In genomic region chr1:2412395-2412772, GRCh38 we compare ENCODE assay signal across 8 cellular contexts. TPM values are rescaled to one million over a fixed set of nuclear protein-coding genes. Genes with fewer than 3 reads are reported as not detected.
A peak's percentile ranks its signal among the peaks of the same experiment; 100 is the strongest.
DNase-seq lines count a peak whose midpoint lies in the region; ATAC-seq and TF ChIP-seq lines count a peak whose summit lies in the region.

Gene PEX10 (minus strand): TSS chr1:2412564. CDS start chr1:2412502, 62 bp downstream.

- peak; percentile 95 to 98 for ATAC-seq in natural killer cell treated with Interleukin-12 subunit alpha and Interleukin-12 subunit beta and Interleukin-15 and Interleukin-18, amount 100 ng/mL, for 72 hours

- peak; percentile 91 for DNase-seq in ELF-1 (ENCODE audit: low read depth, low spot score)
- DNase-seq in H7 = peak; percentile 100
- peak; percentile 88 to 93 for DNase-seq in SHP77 (lab: John Stamatoyannopoulos, UW)
- peak; percentile 99 for DNase-seq in activated effector memory CD4-positive, alpha-beta T cell treated with Interleukin-2 at 50 U/mL for 16 hours
- peak; percentile 94 for DNase-seq in fibroblast of pulmonary artery (ENCODE audit: low read depth)
- DNase-seq in natural killer cell treated with Interleukin-12 subunit alpha and Interleukin-12 subunit beta and Interleukin-15 and Interleukin-18, amount 100 ng/mL, for 72 hours (ENCODE audit: low spot score) = peak; percentile 99
- DNase-seq in stimulated activated naive CD4-positive, alpha-beta T cell treated with Interleukin-2 at 50 U/mL for 16 hours (lab: John Stamatoyannopoulos, UW) = peak; percentile 98

- peaks cover 42% of the 10 kb centered on the region for H3K4me1 ChIP-seq in Loucy (ENCODE audit: insufficient read depth, low read length, poor library complexity, severe bottlenecking)

- H3K4me2 ChIP-seq in Loucy (ENCODE audit: low read depth, low read length, poor library complexity, severe bottlenecking) = peak within 1 kb of the TSS; percentile 98

- no peaks in the 10 kb centered on the region for H3K9me3 Mint-ChIP-seq in natural killer cell treated with Interleukin-12 subunit alpha and Interleukin-12 subunit beta and Interleukin-15 and Interleukin-18, amount 100 ng/mL, for 72 hours

- H4K20me1 ChIP-seq in Loucy (ENCODE audit: insufficient read depth, low read length, poor library complexity, severe bottlenecking) = no peaks in the 10 kb centered on the region

- H3F3A ChIP-seq in Loucy (ENCODE audit: low read depth) = no peaks in the 10 kb centered on the region

- H3K27me3 ChIP-seq in H7 (ENCODE audit: control insufficient read depth, insufficient read depth, low read length) = no peaks in the 10 kb centered on the region
- H3K27me3 ChIP-seq in Loucy (ENCODE audit: insufficient read depth, low read length, poor library complexity, severe bottlenecking) = no peaks in the 10 kb centered on the region

- peaks cover 30% of the 10 kb centered on the region for H3K79me2 ChIP-seq in Loucy (ENCODE audit: insufficient read depth, low read length)

- H3K4me3 ChIP-seq in H7 (ENCODE audit: insufficient read depth, low read depth, low read length) (peak within 1 kb of the TSS; percentile 96), Loucy (ENCODE audit: low read length, poor library complexity, severe bottlenecking) (peak within 1 kb of the TSS; percentile 86), fibroblast of pulmonary artery (replicated peaks; ENCODE audit: low read depth, low read length) (peak within 1 kb of the TSS; percentile 82)

- no peaks in the 10 kb centered on the region for H3K27me3 Mint-ChIP-seq in natural killer cell treated with Interleukin-12 subunit alpha and Interleukin-12 subunit beta and Interleukin-15 and Interleukin-18, amount 100 ng/mL, for 72 hours

- H3K27ac Mint-ChIP-seq in natural killer cell treated with Interleukin-12 subunit alpha and Interleukin-12 subunit beta and Interleukin-15 and Interleukin-18, amount 100 ng/mL, for 72 hours = peak within 1 kb of the TSS; percentile 57 to 59

- no peaks in the 10 kb centered on the region for H3K9me3 ChIP-seq in Loucy (ENCODE audit: insufficient read depth, low read depth, low read length)

- no peak for TF ChIP-seq CTCF in Loucy (conservative IDR thresholded peaks at IDR 0.05; ENCODE audit: low read length)
- TF ChIP-seq CTCF in fibroblast of pulmonary artery (IDR thresholded peaks at IDR 0.05; ENCODE audit: low read length, missing control alignments) = no peak

- H3K36me3 ChIP-seq in H7 (replicated peaks; ENCODE audit: control insufficient read depth, insufficient read depth, low read length) = peaks cover 7% of the 10 kb centered on the region
- no peaks in the 10 kb centered on the region for H3K36me3 ChIP-seq in Loucy (ENCODE audit: insufficient read depth, low read length)

- H2AFZ ChIP-seq in Loucy (ENCODE audit: low read length) = peak within 1 kb of the TSS; percentile 82

- no peaks in the 10 kb centered on the region for H3K9me2 ChIP-seq in Loucy (replicated peaks; ENCODE audit: low read depth, low read length)

- H3K9ac ChIP-seq in Loucy (ENCODE audit: low read depth, low read length, poor library complexity, severe bottlenecking) = peak within 1 kb of the TSS; percentile 88

- H3K4me3 Mint-ChIP-seq in natural killer cell treated with Interleukin-12 subunit alpha and Interleukin-12 subunit beta and Interleukin-15 and Interleukin-18, amount 100 ng/mL, for 72 hours = peak within 1 kb of the TSS; percentile 95

- H3K4me1 Mint-ChIP-seq in natural killer cell treated with Interleukin-12 subunit alpha and Interleukin-12 subunit beta and Interleukin-15 and Interleukin-18, amount 100 ng/mL, for 72 hours (ENCODE audit: low read depth in 2 of 2) = peaks cover 24% of the 10 kb centered on the region in 2 donors

- H3K36me3 Mint-ChIP-seq in natural killer cell treated with Interleukin-12 subunit alpha and Interleukin-12 subunit beta and Interleukin-15 and Interleukin-18, amount 100 ng/mL, for 72 hours = no peaks in the 10 kb centered on the region

RNA-seq across cellular contexts. Expression of gene PEX10, which starts in this region (rescaled TPM):
- 75.9 and 89.6 TPM in 2 replicates for total RNA-seq in H7 (2014; rRNA removed; shearing (Covaris generic))
- total RNA-seq in natural killer cell treated with Interleukin-12 subunit alpha and Interleukin-12 subunit beta and Interleukin-15 and Interleukin-18, amount 100 ng/mL, for 72 hours = 10 to 100 TPM; 10.7 to 18.9 TPM

Comparison
In these comparisons a context has a peak if more than half of its experiments do, and no peak if none do; other contexts are left out.
1. Peak in every context shown above with its lines: DNase-seq, ATAC-seq and H3K4me3 ChIP-seq.